In genomic region chr10:16521311-16522016, GRCh38 we compare ENCODE assay signal across 9 cellular contexts. TPM values are rescaled to one million over a fixed set of nuclear protein-coding genes. Genes with fewer than 3 reads are reported as not detected.
A peak's percentile ranks its signal among the peaks of the same experiment; 100 is the strongest.
DNase-seq lines count a peak whose midpoint lies in the region; ATAC-seq and TF ChIP-seq lines count a peak whose summit lies in the region.
"Had no signal": no experiment of that assay in that cellular context is flagged by ENCODE, and none has a peak within 500 bp of the region (broad histone marks: within the 10 kb centered on the region; RNA-seq: fewer than 3 reads in every experiment).

Gene C1QL3 (minus strand): TSS chr10:16521879. CDS start chr10:16521065, 814 bp downstream.

- no peak for TF ChIP-seq POLR2A in upper lobe of left lung (IDR thresholded peaks at IDR 0.05)

- H3K4me3 Mint-ChIP-seq in effector memory CD8-positive, alpha-beta T cell: peak within 1 kb of the TSS; percentile 83 to 88

- DNase-seq in NCI-H82 (lab: John Stamatoyannopoulos, UW) (peak; percentile 66), NCI-H82 treated with DMSO at 0.1 percent for 48 hours (lab: John Stamatoyannopoulos, UW; ENCODE audit: unreplicated experiment) (no peak), SK-N-MC (ENCODE audit: low read depth, low spot score) (no peak), upper lobe of left lung (peak in 1 of 2 donors; percentile 78), GM19240 (ENCODE audit: insufficient read length, low spot score) (no peak)
- no peak for DNase-seq in effector memory CD8-positive, alpha-beta T cell
- DNase-seq: DND-41 had no signal

- H3K27ac Mint-ChIP-seq in effector memory CD8-positive, alpha-beta T cell: no peak within 1 kb of the TSS

- no peak within 1 kb of the TSS for H3K9ac ChIP-seq in SK-N-MC (ENCODE audit: insufficient read length)
- H3K9ac ChIP-seq in mucosa of rectum (ENCODE audit: low read depth in 1 of 2, low read length in 2 of 2): no peak within 1 kb of the TSS

- H3K27me3 Mint-ChIP-seq in effector memory CD8-positive, alpha-beta T cell: peaks cover 51 to 57% of the 10 kb centered on the region in 2 donors

- H3K9me3 ChIP-seq in SK-N-MC (ENCODE audit: low read depth, low read length): no peaks in the 10 kb centered on the region
- no peaks in the 10 kb centered on the region for H3K9me3 ChIP-seq in mucosa of rectum (ENCODE audit: control insufficient read depth in 2 of 2, low read length in 2 of 2)
- no peaks in the 10 kb centered on the region for H3K9me3 ChIP-seq in upper lobe of left lung

- H3K9me3 Mint-ChIP-seq in effector memory CD8-positive, alpha-beta T cell: no peaks in the 10 kb centered on the region

- TF ChIP-seq CTCF in upper lobe of left lung (IDR thresholded peaks at IDR 0.05): no peak

- H3K27ac ChIP-seq in SK-N-MC (no peak within 1 kb of the TSS), mucosa of rectum (ENCODE audit: low read depth in 2 of 2, low read length in 2 of 2) (no peak within 1 kb of the TSS), upper lobe of left lung (no peak within 1 kb of the TSS)

- peaks cover 5 to 9% of the 10 kb centered on the region in 2 donors for H3K4me1 Mint-ChIP-seq in effector memory CD8-positive, alpha-beta T cell (ENCODE audit: low read depth in 2 of 2)

- TF ChIP-seq EP300 in upper lobe of left lung (IDR thresholded peaks at IDR 0.05): no peak

- H3K27me3 ChIP-seq in mucosa of rectum (ENCODE audit: control insufficient read depth in 2 of 2, insufficient read depth in 2 of 2, low read length in 2 of 2) (peaks cover 6 to 10% of the 10 kb centered on the region in 2 donors), upper lobe of left lung (peaks cover 0 to 25% (median 22%) of the 10 kb centered on the region in 4 donors)

- 1 to 4% methylated on average over 55 to 56 of the region's 68 CpGs for WGBS in upper lobe of left lung, 2 donors

- peak; percentile 28 for ATAC-seq in HG02798 (IDR thresholded peaks at IDR 0.05; ENCODE audit: poor library complexity, unreplicated experiment)
- ATAC-seq in effector memory CD8-positive, alpha-beta T cell (replicated peaks): peak; percentile 53
- ATAC-seq in upper lobe of left lung (ENCODE audit: low FRiP score in 2 of 2): peak in 1 of 2 donors; percentile 45

- H3K36me3 Mint-ChIP-seq in effector memory CD8-positive, alpha-beta T cell (ENCODE audit: insufficient read depth): peaks cover 2% of the 10 kb centered on the region

- H3K4me1 ChIP-seq in mucosa of rectum (ENCODE audit: control insufficient read depth in 2 of 2, insufficient read depth in 2 of 2, low read length in 2 of 2) (peaks cover 2% of the 10 kb centered on the region in 2 donors), upper lobe of left lung (peaks cover 21 to 30% (median 24%) of the 10 kb centered on the region in 4 donors)

- H3K36me3 ChIP-seq in SK-N-MC (ENCODE audit: insufficient read depth, low read length) (no peaks in the 10 kb centered on the region), mucosa of rectum (ENCODE audit: control insufficient read depth in 2 of 2, insufficient read depth in 2 of 2, low read length in 2 of 2) (no peaks in the 10 kb centered on the region), upper lobe of left lung (no peaks in the 10 kb centered on the region)

- peak within 1 kb of the TSS; percentile 49 for H3K4me3 ChIP-seq in SK-N-MC
- H3K4me3 ChIP-seq in mucosa of rectum (ENCODE audit: low read length in 2 of 2): peak within 1 kb of the TSS; percentile 48 to 56
- H3K4me3 ChIP-seq in upper lobe of left lung: peak within 1 kb of the TSS in 3 of 4 donors; percentile 34 to 53 (median 48)

RNA-seq across cellular contexts. Expression of gene C1QL3, which starts in this region (rescaled TPM):
- total RNA-seq in upper lobe of left lung: under 1 TPM in 1 of 6 donors, not detected in 5; 0.15 TPM
